In the genomic region with DNA sequence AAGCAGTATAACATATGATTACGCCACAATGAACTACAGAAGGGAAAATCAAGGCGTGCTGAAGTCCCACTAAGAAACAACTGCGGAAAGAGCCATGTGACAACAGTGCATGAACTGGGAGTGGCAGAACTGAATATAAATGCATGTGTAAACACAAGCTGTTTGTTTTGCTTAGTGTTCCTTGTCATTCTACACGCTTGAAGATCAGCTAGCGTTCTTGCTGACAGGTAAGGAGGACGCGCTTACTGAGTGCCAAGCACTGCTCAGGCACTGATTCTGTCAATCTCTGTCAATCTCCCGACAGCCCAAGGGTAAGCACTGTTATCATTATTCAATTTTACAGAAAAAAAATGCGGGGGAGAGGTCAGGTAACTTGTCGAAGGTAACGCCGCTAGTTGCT, we compare ENCODE assay signal across 8 cellular contexts. TPM values are rescaled to one million over a fixed set of nuclear protein-coding genes. Genes with fewer than 3 reads are reported as not detected.
DNase-seq lines count a peak whose midpoint lies in the region; ATAC-seq and TF ChIP-seq lines count a peak whose summit lies in the region.

No MANE protein-coding gene starts in this region.

- H3K27ac Mint-ChIP-seq in type B pancreatic cell, result no peak overlapping the region
- H3K27ac Mint-ChIP-seq in mesothelial cell of epicardium, result no peak overlapping the region

- TF ChIP-seq EP300 in SK-N-SH (IDR thresholded peaks at IDR 0.05; ENCODE audit: borderline replicate concordance in 1 of 2, low read depth in 1 of 2, low read length in 1 of 2), result no peak

- H3K9ac ChIP-seq in SK-N-SH, result peak overlapping the region; percentile 90; the same call in 1 of the 2 replicates
- H3K9ac ChIP-seq in fibroblast of lung (ENCODE audit: insufficient read depth, low read length), result peak overlapping the region; percentile 90

- H3K4me3 ChIP-seq in SK-N-SH (ENCODE audit: low read depth in 2 of 2, low read length in 1 of 2) (peak overlapping the region; percentile 89 to 100), fibroblast of lung (replicated peaks in 1 of 4; ENCODE audit: control extremely low read depth in 1 of 4, insufficient read depth in 1 of 4, low read depth in 3 of 4, low read length in 4 of 4) (peak overlapping the region; percentile 71 to 100 (median 90)), neuron (ENCODE audit: low read length) (peak overlapping the region; percentile 97)

- H4K20me1 ChIP-seq in SK-N-SH (ENCODE audit: insufficient read depth), result peaks cover 41% of the 10 kb centered on the region
- no peaks in the 10 kb centered on the region for H4K20me1 ChIP-seq in fibroblast of lung (ENCODE audit: control insufficient read depth, extremely low read depth, insufficient read depth, low read length)

- no peak overlapping the region for H3K4me3 Mint-ChIP-seq in type B pancreatic cell
- H3K4me3 Mint-ChIP-seq in mesothelial cell of epicardium, result no peak overlapping the region

- WGBS in SK-N-SH (ENCODE audit: low lambda C conversion rate), result 1% methylated on average over 12 of the region's 12 CpGs

- ATAC-seq in GM19395 (IDR thresholded peaks at IDR 0.05; ENCODE audit: unreplicated experiment), result peak; percentile 42
- peak; percentile 39 for ATAC-seq in HG03354 (IDR thresholded peaks at IDR 0.05; ENCODE audit: poor library complexity, severe bottlenecking, unreplicated experiment)

- H3K79me2 ChIP-seq in SK-N-SH (ENCODE audit: insufficient read depth) (peaks cover 90% of the 10 kb centered on the region), fibroblast of lung (ENCODE audit: control insufficient read depth, insufficient read depth, low read length) (peaks cover 73% of the 10 kb centered on the region)

- TF ChIP-seq CTCF in SK-N-SH (IDR thresholded peaks at IDR 0.05), result no peak
- TF ChIP-seq CTCF in fibroblast of lung (conservative IDR thresholded peaks at IDR 0.05 in 1 of 2, IDR thresholded peaks at IDR 0.05 in 1 of 2; ENCODE audit: low read depth in 1 of 2, low read length in 2 of 2), result no peak
- TF ChIP-seq CTCF in type B pancreatic cell (conservative IDR thresholded peaks at IDR 0.05), result no peak
- no peak for TF ChIP-seq CTCF in mesothelial cell of epicardium (IDR thresholded peaks at IDR 0.05; ENCODE audit: unreplicated experiment)

- CTCF ChIA-PET in SK-N-SH (lab: Yijun Ruan, JAX), result interaction anchor here (1.2 to 1.5 kb wide), 2 partner anchors 722 to 763 kb away, joined by 4 to 5 read pairs; no protein-coding TSS in a partner anchor

- H3K4me1 Mint-ChIP-seq in type B pancreatic cell (ENCODE audit: unreplicated experiment) (peaks cover 15% of the 10 kb centered on the region), mesothelial cell of epicardium (peaks cover 16% of the 10 kb centered on the region)

- DNase-seq in COLO829 (ENCODE audit: low spot score), result peak; percentile 26
- no peak for DNase-seq in SK-N-SH
- DNase-seq in fibroblast of lung (ENCODE audit: low read depth in 2 of 2), result peak; percentile 39 to 72
- no peak for DNase-seq in type B pancreatic cell (ENCODE audit: extremely low spot score, unreplicated experiment)
- no peak for DNase-seq in mesothelial cell of epicardium (ENCODE audit: low spot score in 2 of 2, unreplicated experiment in 2 of 2)

- H3K36me3 ChIP-seq in SK-N-SH (replicated peaks in 1 of 2; ENCODE audit: control insufficient read depth in 1 of 2, insufficient read depth in 2 of 2, low read length in 1 of 2) (peaks cover 22 to 34% of the 10 kb centered on the region in 2 experiments), fibroblast of lung (ENCODE audit: control insufficient read depth, insufficient read depth, low read length) (peaks cover 2% of the 10 kb centered on the region), neuron (ENCODE audit: insufficient read depth, low read length) (peaks cover 22% of the 10 kb centered on the region)

- no peaks in the 10 kb centered on the region for H3K27me3 Mint-ChIP-seq in type B pancreatic cell
- no peaks in the 10 kb centered on the region for H3K27me3 Mint-ChIP-seq in mesothelial cell of epicardium (ENCODE audit: low read depth)

- no peaks in the 10 kb centered on the region for H3K36me3 Mint-ChIP-seq in type B pancreatic cell
- H3K36me3 Mint-ChIP-seq in mesothelial cell of epicardium, result peaks cover 5% of the 10 kb centered on the region

- H3K27ac ChIP-seq in SK-N-SH (ENCODE audit: low read depth in 2 of 2, low read length in 1 of 2) (peak overlapping the region; percentile 51 to 92), fibroblast of lung (ENCODE audit: insufficient read depth, low read length) (peak overlapping the region; percentile 97)

- H3K27me3 ChIP-seq in SK-N-SH (ENCODE audit: insufficient read depth) (no peaks in the 10 kb centered on the region), fibroblast of lung (ENCODE audit: control insufficient read depth, insufficient read depth, low read length) (no peaks in the 10 kb centered on the region), neuron (ENCODE audit: insufficient read depth, low read length) (no peaks in the 10 kb centered on the region)

- H3K9me3 ChIP-seq in SK-N-SH, result no peaks in the 10 kb centered on the region
- H3K9me3 ChIP-seq in fibroblast of lung (ENCODE audit: control insufficient read depth, insufficient read depth, low read depth, low read length), result no peaks in the 10 kb centered on the region
- no peaks in the 10 kb centered on the region for H3K9me3 ChIP-seq in neuron (ENCODE audit: low read length)

- peaks cover 19 to 23% of the 10 kb centered on the region in 2 experiments; a peak in 3 of 4 replicates for H3K4me1 ChIP-seq in SK-N-SH (ENCODE audit: control insufficient read depth in 1 of 2, insufficient read depth in 2 of 2, low read depth in 1 of 2, low read length in 1 of 2)
- H3K4me1 ChIP-seq in fibroblast of lung (ENCODE audit: control insufficient read depth, extremely low read depth, insufficient read depth, low read length), result peaks cover 5% of the 10 kb centered on the region
- H3K4me1 ChIP-seq in neuron (ENCODE audit: insufficient read depth, low read length), result peaks cover 31% of the 10 kb centered on the region

- no peaks in the 10 kb centered on the region for H3K9me2 ChIP-seq in SK-N-SH

- no peak for TF ChIP-seq RAD21 in SK-N-SH (IDR thresholded peaks at IDR 0.05; ENCODE audit: low read length)

- H3K4me2 ChIP-seq in SK-N-SH (peak overlapping the region; percentile 91), fibroblast of lung (ENCODE audit: extremely low read depth, insufficient read depth, low read length) (peak overlapping the region; percentile 98)

- POLR2A ChIA-PET in SK-N-SH (lab: Yijun Ruan, JAX), result interaction anchor here (0.6 to 1.3 kb wide), 5 partner anchors 9 to 803 kb away, joined by 3 to 10 read pairs (median 4); partner anchors contain the start of genes ERMARD and PDCD2

- H3F3A ChIP-seq in SK-N-SH (replicated peaks; ENCODE audit: insufficient read depth), result peaks cover 9% of the 10 kb centered on the region

- H2AFZ ChIP-seq in SK-N-SH (ENCODE audit: low read depth), result peak overlapping the region; percentile 89
- peak overlapping the region; percentile 94 for H2AFZ ChIP-seq in fibroblast of lung (ENCODE audit: low read length)
- peak overlapping the region; percentile 76 for H2AFZ ChIP-seq in neuron (ENCODE audit: low read depth, low read length)

- H3K9me3 Mint-ChIP-seq in type B pancreatic cell, result no peaks in the 10 kb centered on the region
- H3K9me3 Mint-ChIP-seq in mesothelial cell of epicardium, result no peaks in the 10 kb centered on the region

TF ChIP-seq in SK-N-SH, 30 proteins besides CTCF, POLR2A, EP300 and RAD21 (continues in another document):
- TF ChIP-seq PBX3 (IDR thresholded peaks at IDR 0.05), result peak; percentile 72
- peak; percentile 78; the same call in 1 of the 2 replicates for TF ChIP-seq MXI1 (IDR thresholded peaks at IDR 0.05; ENCODE audit: low read depth, low read length)
- TF ChIP-seq FOXJ3 (CRISPR knock-in tag; IDR thresholded peaks at IDR 0.05), result no peak

RNA-seq across cellular contexts. Expression of gene TBP, which starts 0.5 kb away (rescaled TPM):
- polyA plus RNA-seq in SK-N-SH (2012; rRNA removed) (45.5 and 54.6 TPM in 2 replicates), fibroblast of lung (14.2 and 14.4 TPM in 2 replicates)
- polyA plus RNA-seq in SK-N-SH (2012; cell fraction: cytosol; rRNA removed), result 20.6 and 25.9 TPM in 2 replicates
- 30.0 and 57.8 TPM in 2 replicates for polyA plus RNA-seq in SK-N-SH (2012; cell fraction: nucleus; rRNA removed)
- total RNA-seq in fibroblast of lung (7.8 and 8.7 TPM in 2 replicates), type B pancreatic cell (ENCODE audit: low replicate concordance) (18.2 and 20.8 TPM in 2 replicates), mesothelial cell of epicardium (20.9 to 24.1 TPM (median 23.5 TPM) in 3 replicates)
- polyA plus RNA-seq in fibroblast of lung (2012), result 8.5 and 9.0 TPM in 2 replicates
- polyA minus RNA-seq in fibroblast of lung (ENCODE audit: low replicate concordance), result 3.4 and 3.5 TPM in 2 replicates

RNA-seq across cellular contexts. Expression of gene PSMB1, which starts 0.6 kb away (rescaled TPM):
- polyA plus RNA-seq in SK-N-SH (2012; rRNA removed) (546 and 588 TPM in 2 replicates), fibroblast of lung (489 and 585 TPM in 2 replicates)
- polyA plus RNA-seq in SK-N-SH (2012; cell fraction: cytosol; rRNA removed), result 606 and 697 TPM in 2 replicates
- 255 and 311 TPM in 2 replicates for polyA plus RNA-seq in SK-N-SH (2012; cell fraction: nucleus; rRNA removed)
- total RNA-seq in fibroblast of lung (227 and 245 TPM in 2 replicates), type B pancreatic cell (ENCODE audit: low replicate concordance) (150 and 158 TPM in 2 replicates), mesothelial cell of epicardium (137 to 142 TPM (median 140 TPM) in 3 replicates)
- polyA plus RNA-seq in fibroblast of lung (2012), result 289 and 347 TPM in 2 replicates
- polyA minus RNA-seq in fibroblast of lung (ENCODE audit: low replicate concordance), result 119 and 149 TPM in 2 replicates

RNA-seq across cellular contexts. Expression of gene PDCD2, which starts 30.8 kb away (rescaled TPM):
- polyA plus RNA-seq in SK-N-SH (2012; rRNA removed), result 82.1 and 107 TPM in 2 replicates
- polyA plus RNA-seq in SK-N-SH (2012; cell fraction: cytosol; rRNA removed), result 103 and 115 TPM in 2 replicates
- 78.1 and 119 TPM in 2 replicates for polyA plus RNA-seq in SK-N-SH (2012; cell fraction: nucleus; rRNA removed)
- 39.6 and 62.4 TPM in 2 replicates for total RNA-seq in fibroblast of lung
- polyA plus RNA-seq in fibroblast of lung, result 55.6 and 56.6 TPM in 2 replicates
- polyA plus RNA-seq in fibroblast of lung (2012), result 53.5 and 58.3 TPM in 2 replicates
- 19.9 and 29.3 TPM in 2 replicates for polyA minus RNA-seq in fibroblast of lung (ENCODE audit: low replicate concordance)
- 63.5 and 69.8 TPM in 2 replicates for total RNA-seq in type B pancreatic cell (ENCODE audit: low replicate concordance)
- 55.8 to 64.8 TPM (median 63.4 TPM) in 3 replicates for total RNA-seq in mesothelial cell of epicardium

Comparison
In these comparisons a context has a peak if more than half of its experiments do, and no peak if none do; other contexts are left out.
1. DNase-seq: peak in COLO829 (single experiment) and fibroblast of lung (2 of 2); none in SK-N-SH (single experiment), type B pancreatic cell (single experiment) and mesothelial cell of epicardium (0 of 2).
2. Peak in every context shown above with its lines, with median percentiles within 50 percentile points of each other: H2AFZ ChIP-seq and H3K4me3 ChIP-seq.